8 cellular contexts compared by ENCODE assay signal in genomic region chr5:149959406-149960236, GRCh38. TPM values are rescaled to one million over a fixed set of nuclear protein-coding genes. Genes with fewer than 3 reads are reported as not detected.
DNase-seq lines count a peak whose midpoint lies in the region; ATAC-seq and TF ChIP-seq lines count a peak whose summit lies in the region.

No MANE protein-coding gene starts in this region.

- H3K9me3 ChIP-seq in upper lobe of left lung, result no peaks in the 10 kb centered on the region

- peak; percentile 16 for ATAC-seq in GM19351 (IDR thresholded peaks at IDR 0.05; ENCODE audit: unreplicated experiment)
- peak in 1 of 2 donors; percentile 14 for ATAC-seq in upper lobe of left lung (ENCODE audit: low FRiP score in 2 of 2)
- ATAC-seq in GM21526 (IDR thresholded peaks at IDR 0.05; ENCODE audit: low FRiP score, unreplicated experiment), result no peak

- peaks cover 10 to 27% (median 16%) of the 10 kb centered on the region in 4 donors for H3K4me1 ChIP-seq in upper lobe of left lung

- no peaks in the 10 kb centered on the region for H3K27me3 ChIP-seq in upper lobe of left lung

- DNase-seq in AML-193 (lab: John Stamatoyannopoulos, UW) (peak; percentile 50 to 57), OCI-M1 (lab: John Stamatoyannopoulos, UW) (peak; percentile 94), foreskin fibroblast (peak; percentile 31 to 61), osteocyte (ENCODE audit: extremely low spot score, unreplicated experiment) (no peak), upper lobe of left lung (no peak)
- DNase-seq in activated T-cell treated with anti-CD3 and anti-CD28 coated beads, Interleukin-2, amount 50 U/mL, for 48 hours, result peak; percentile 60 to 66

- H3K4me1 Mint-ChIP-seq in osteocyte (ENCODE audit: unreplicated experiment), result peaks cover 52% of the 10 kb centered on the region

- peak; percentile 52 for TF ChIP-seq CTCF in foreskin fibroblast (IDR thresholded peaks at IDR 0.05; ENCODE audit: low read depth, low read length)
- peak; percentile 62 for TF ChIP-seq CTCF in osteocyte (IDR thresholded peaks at IDR 0.05)
- peak; percentile 39 to 62 (median 59) for TF ChIP-seq CTCF in upper lobe of left lung (IDR thresholded peaks at IDR 0.05)

- H3K4me3 ChIP-seq in foreskin fibroblast (ENCODE audit: low read depth in 1 of 2, low read length in 2 of 2) (peak overlapping the region; percentile 75 to 77), upper lobe of left lung (peak overlapping the region in 3 of 4 donors; percentile 78 to 93 (median 84))

- no peaks in the 10 kb centered on the region for H3K36me3 Mint-ChIP-seq in osteocyte (ENCODE audit: unreplicated experiment)

- peak overlapping the region; percentile 99 for H3K27ac Mint-ChIP-seq in osteocyte (ENCODE audit: unreplicated experiment)

- H3K4me3 Mint-ChIP-seq in osteocyte (ENCODE audit: unreplicated experiment), result peak overlapping the region; percentile 88

- H3K9me3 Mint-ChIP-seq in osteocyte (ENCODE audit: unreplicated experiment), result no peaks in the 10 kb centered on the region

- H3K36me3 ChIP-seq in upper lobe of left lung, result no peaks in the 10 kb centered on the region

- H3K27me3 Mint-ChIP-seq in osteocyte (ENCODE audit: unreplicated experiment), result no peaks in the 10 kb centered on the region

- TF ChIP-seq POLR2A in upper lobe of left lung (IDR thresholded peaks at IDR 0.05), result no peak

- H3K27ac ChIP-seq in upper lobe of left lung, result peak overlapping the region; percentile 88 to 93 (median 92)

- TF ChIP-seq EP300 in upper lobe of left lung (IDR thresholded peaks at IDR 0.05), result peak in 3 of 4 donors; percentile 23 to 93 (median 67)

- WGBS in upper lobe of left lung, 2 donors, result 32 to 35% methylated on average over 14 of the region's 14 CpGs

RNA-seq across cellular contexts. Expression of gene SLC26A2, which starts 0.9 kb away (rescaled TPM):
- total RNA-seq in osteocyte (39.7 and 41.8 TPM in 2 replicates), upper lobe of left lung (10 to 100 TPM in 5 of 6 donors, 1 to 10 TPM in 1; 7.3 to 21.6 (median 16.8) TPM)

RNA-seq across cellular contexts. Expression of gene PDE6A, which starts 15.0 kb away (rescaled TPM):
- not detected in 2 replicates for total RNA-seq in osteocyte
- total RNA-seq in upper lobe of left lung, result not detected

RNA-seq across cellular contexts. Expression of gene TIGD6, which starts 40.8 kb away (rescaled TPM):
- total RNA-seq in osteocyte (5.6 and 5.9 TPM in 2 replicates), upper lobe of left lung (1 to 10 TPM; 2.2 to 6.3 (median 4.1) TPM)

RNA-seq across cellular contexts. Expression of gene HMGXB3, which starts 40.9 kb away (rescaled TPM):
- total RNA-seq in osteocyte (54.6 and 58.6 TPM in 2 replicates), upper lobe of left lung (10 to 100 TPM; 29.6 to 71.2 (median 41.0) TPM)

Comparison
In these comparisons a context has a peak if more than half of its experiments do, and no peak if none do; other contexts are left out.
1. DNase-seq: peak in AML-193 (2 of 2), OCI-M1 (single experiment), activated T-cell treated with anti-CD3 and anti-CD28 coated beads, Interleukin-2, amount 50 U/mL, for 48 hours (2 of 2) and foreskin fibroblast (2 of 2); none in osteocyte (single experiment) and upper lobe of left lung (0 of 2).
2. Peak in every context shown above with its lines, with median percentiles within 50 percentile points of each other: CTCF ChIP-seq.